ENCODE assay signal across 5 cellular contexts in genomic region chr3:181572432-181572831, GRCh38.
"Had no signal": no experiment of that assay in that cellular context is flagged by ENCODE, and none has a peak within 500 bp of the region (broad histone marks: within the 10 kb centered on the region; RNA-seq: fewer than 3 reads in every experiment).

No MANE protein-coding gene starts in this region.

- H3K4me3 ChIP-seq: GM23338, K562 had no signal

- H3K4me2 ChIP-seq: GM23338 had no signal

- ATAC-seq: GM23338, K562 had no signal

- DNase-seq: H9, HCEC 1CT, IMR-90 had no signal

- H2AFZ ChIP-seq: GM23338 had no signal
